ENCODE assay signal across 8 cellular contexts in genomic region chr3:149702691-149703426, GRCh38. TPM values are rescaled to one million over a fixed set of nuclear protein-coding genes. Genes with fewer than 3 reads are reported as not detected.
DNase-seq lines count a peak whose midpoint lies in the region; ATAC-seq and TF ChIP-seq lines count a peak whose summit lies in the region.

No MANE protein-coding gene starts in this region.

- WGBS in mesodermal cell (ENCODE audit: insufficient coverage in 2 of 2), 2 experiments = 49 to 90% methylated on average over 2 to 3 of the region's 4 CpGs

- peak overlapping the region; percentile 34 to 68 for H3K27ac ChIP-seq in breast epithelium
- H3K27ac ChIP-seq in mesodermal cell (ENCODE audit: low read depth, low read length, severe bottlenecking) = peak overlapping the region; percentile 72

- CTCF ChIA-PET in BJ (lab: Yijun Ruan, JAX) = interaction anchor here (0.6 to 5.1 kb wide), 4 partner anchors 15 to 190 kb away, joined by 3 to 25 read pairs (median 4); no protein-coding TSS in a partner anchor

- H3K27me3 ChIP-seq in BJ (ENCODE audit: control insufficient read depth, insufficient read depth, low read length) (no peaks in the 10 kb centered on the region), breast epithelium (no peaks in the 10 kb centered on the region)

- no peak overlapping the region for H3K4me3 ChIP-seq in BJ (ENCODE audit: low read depth, low read length)
- no peak overlapping the region for H3K4me3 ChIP-seq in breast epithelium
- H3K4me3 ChIP-seq in mesodermal cell (ENCODE audit: extremely low read depth, insufficient read depth, low read length, poor library complexity, severe bottlenecking) = no peak overlapping the region

- TF ChIP-seq CTCF in BJ (IDR thresholded peaks at IDR 0.05; ENCODE audit: insufficient read depth, low read depth, low read length) (no peak), breast epithelium (IDR thresholded peaks at IDR 0.05) (no peak)

- no peak for TF ChIP-seq POLR2A in breast epithelium (IDR thresholded peaks at IDR 0.05)

- DNase-seq in BJ (ENCODE audit: low read depth) (peak; percentile 92), breast epithelium (ENCODE audit: low spot score in 2 of 2) (no peak)

- H3K4me1 ChIP-seq in breast epithelium (no peaks in the 10 kb centered on the region), mesodermal cell (ENCODE audit: control insufficient read depth, insufficient read depth, low read length, poor library complexity, severe bottlenecking) (peaks cover 11% of the 10 kb centered on the region)

- intact Hi-C loops in breast epithelium (cut with DNase I; ENCODE audit: low total_unique reads) = no loop called here

- POLR2A ChIA-PET in BJ (lab: Charles Lee) = interaction anchor here (0.6 kb wide), 1 partner anchor 99 kb away, joined by 20 read pairs; no protein-coding TSS in a partner anchor

- H3K9me3 ChIP-seq in breast epithelium (peaks cover 9 to 12% of the 10 kb centered on the region in 2 donors), mesodermal cell (ENCODE audit: control insufficient read depth, low read length) (peaks cover 11% of the 10 kb centered on the region)

- H3K36me3 ChIP-seq in BJ (ENCODE audit: control insufficient read depth, insufficient read depth, low read length) = no peaks in the 10 kb centered on the region
- H3K36me3 ChIP-seq in breast epithelium = no peaks in the 10 kb centered on the region
- H3K36me3 ChIP-seq in mesodermal cell (ENCODE audit: control insufficient read depth, insufficient read depth, low read length) = no peaks in the 10 kb centered on the region

- ATAC-seq in HG02885 (IDR thresholded peaks at IDR 0.05; ENCODE audit: poor library complexity, unreplicated experiment) (peak; percentile 54), GM19463 (IDR thresholded peaks at IDR 0.05; ENCODE audit: unreplicated experiment) (no peak), HG02623 (IDR thresholded peaks at IDR 0.05; ENCODE audit: unreplicated experiment) (no peak), GM21367 (IDR thresholded peaks at IDR 0.05; ENCODE audit: unreplicated experiment) (no peak), HG03565 (IDR thresholded peaks at IDR 0.05; ENCODE audit: unreplicated experiment) (no peak)

RNA-seq across cellular contexts. Expression of gene WWTR1, which starts 45.0 kb away (rescaled TPM):
- polyA plus RNA-seq in BJ (2011; rRNA removed) = 94.5 and 119 TPM in 2 replicates
- polyA minus RNA-seq in BJ (2011; rRNA and poly(A)+ RNA removed) = 84.5 and 106 TPM in 2 replicates
- 10 to 100 TPM; 53.6 to 98.2 (median 91.4) TPM for total RNA-seq in breast epithelium
- polyA plus RNA-seq in mesodermal cell (2013, experiment 1 of 2) = 88.0 TPM
- polyA plus RNA-seq in mesodermal cell (2013, experiment 2 of 2) = 74.8 TPM

RNA-seq across cellular contexts. Expression of gene COMMD2, which starts 49.4 kb away (rescaled TPM):
- 31.2 and 39.8 TPM in 2 replicates for polyA plus RNA-seq in BJ (2011; rRNA removed)
- polyA minus RNA-seq in BJ (2011; rRNA and poly(A)+ RNA removed) = 8.3 and 10.4 TPM in 2 replicates
- 10 to 100 TPM; 26.2 to 38.8 (median 26.4) TPM for total RNA-seq in breast epithelium
- 51.4 TPM for polyA plus RNA-seq in mesodermal cell (2013, experiment 1 of 2)
- 52.3 TPM for polyA plus RNA-seq in mesodermal cell (2013, experiment 2 of 2)
